Comparison of ENCODE assay signal across 19 cellular contexts in the genomic region with DNA sequence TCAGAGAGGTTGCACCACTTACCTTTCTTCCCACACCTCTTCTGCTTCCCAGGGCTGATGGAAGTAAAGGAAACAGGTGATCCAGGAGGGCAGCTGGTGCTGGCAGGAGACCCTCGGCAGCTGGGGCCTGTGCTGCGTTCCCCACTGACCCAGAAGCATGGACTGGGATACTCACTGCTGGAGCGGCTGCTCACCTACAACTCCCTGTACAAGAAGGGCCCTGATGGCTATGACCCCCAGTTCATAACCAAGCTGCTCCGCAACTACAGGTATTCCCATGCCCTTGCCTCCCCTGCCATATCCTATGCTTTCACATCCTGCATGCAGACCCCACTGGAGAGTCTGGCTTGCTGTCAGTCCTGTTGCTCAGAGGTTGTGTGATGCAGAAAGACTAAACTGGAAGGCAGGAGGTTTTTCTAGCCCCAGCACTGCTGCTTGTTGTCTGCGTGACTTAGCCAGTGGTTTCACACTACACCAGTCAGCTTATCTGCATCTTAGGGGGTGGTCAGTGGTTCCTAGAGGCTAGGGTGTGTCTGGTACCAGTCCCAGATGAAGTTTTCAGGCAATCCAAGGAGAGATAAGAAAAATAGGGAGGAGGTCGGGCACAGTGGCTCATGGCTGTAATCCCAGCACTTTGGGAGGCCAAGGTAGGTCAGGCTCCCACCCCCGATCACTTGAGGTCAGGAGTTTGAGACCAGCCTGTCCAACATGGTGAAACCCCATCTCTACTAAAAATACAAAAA.
DNase-seq lines count a peak whose midpoint lies in the region; ATAC-seq and TF ChIP-seq lines count a peak whose summit lies in the region.
"Had no signal": no experiment of that assay in that cellular context is flagged by ENCODE, and none has a peak within 500 bp of the region (broad histone marks: within the 10 kb centered on the region; RNA-seq: fewer than 3 reads in every experiment).

No MANE protein-coding gene starts in this region.

- no peaks in the 10 kb centered on the region for H3K27me3 Mint-ChIP-seq in T-helper 2 cell treated with Interferon-gamma antibody and Interleukin-4, amounts not matched to agents 5 μg/mL and 100 μg/mL, for 36 hours (ENCODE audit: low read depth)
- peaks cover 4% of the 10 kb centered on the region for H3K27me3 Mint-ChIP-seq in nephron (ENCODE audit: low read depth)
- H3K27me3 Mint-ChIP-seq: CD4-positive, alpha-beta T cell had no signal

- no peak for DNase-seq in T-helper 2 cell treated with Interferon-gamma antibody and Interleukin-4, amounts not matched to agents 5 μg/mL and 100 μg/mL, for 36 hours (ENCODE audit: low spot score)
- DNase-seq in T-helper 2 cell: no peak
- DNase-seq in NCI-H226: peak; percentile 78
- peak; percentile 34 for DNase-seq in ecto neural progenitor cell (ENCODE audit: low spot score)
- no peak for DNase-seq in stimulated activated CD4-positive, alpha-beta T cell treated with anti-CD3 and anti-CD28 coated beads, Interleukin-1b, Interleukin-23, amount 100 ng/mL, for 48 hours
- DNase-seq in globus pallidus (ENCODE audit: low spot score): no peak
- DNase-seq: 8988T; BE2C; Calu3; CD4-positive, alpha-beta T cell; HCEC 1CT; KBM-7; NCI-H1417 treated with DMSO at 0.1 percent for 48 hours; NCI-H2029; NCI-H2171 treated with DMSO at 0.1 percent for 48 hours; NCI-H748 treated with DMSO at 0.1 percent for 48 hours; PC-3 had no signal

- no peaks in the 10 kb centered on the region for H3K9me3 Mint-ChIP-seq in T-helper 2 cell treated with Interferon-gamma antibody and Interleukin-4, amounts not matched to agents 5 μg/mL and 100 μg/mL, for 36 hours
- H3K9me3 Mint-ChIP-seq in nephron: no peaks in the 10 kb centered on the region
- H3K9me3 Mint-ChIP-seq: CD4-positive, alpha-beta T cell had no signal

- no peak overlapping the region for H3K4me3 Mint-ChIP-seq in T-helper 2 cell treated with Interferon-gamma antibody and Interleukin-4, amounts not matched to agents 5 μg/mL and 100 μg/mL, for 36 hours
- H3K4me3 Mint-ChIP-seq in nephron: no peak overlapping the region
- H3K4me3 Mint-ChIP-seq: CD4-positive, alpha-beta T cell had no signal

- TF ChIP-seq CTCF in nephron (IDR thresholded peaks at IDR 0.05; ENCODE audit: unreplicated experiment in 3 of 3): no peak

- H3K36me3 Mint-ChIP-seq in T-helper 2 cell treated with Interferon-gamma antibody and Interleukin-4, amounts not matched to agents 5 μg/mL and 100 μg/mL, for 36 hours (ENCODE audit: low read depth): peaks cover 39% of the 10 kb centered on the region
- H3K36me3 Mint-ChIP-seq in nephron (ENCODE audit: low read depth): peaks cover 70% of the 10 kb centered on the region

- ATAC-seq in HG02610 (IDR thresholded peaks at IDR 0.05; ENCODE audit: unreplicated experiment): no peak
- ATAC-seq: PC-3 had no signal

- H3K4me1 Mint-ChIP-seq in T-helper 2 cell treated with Interferon-gamma antibody and Interleukin-4, amounts not matched to agents 5 μg/mL and 100 μg/mL, for 36 hours (ENCODE audit: low read depth): peaks cover 24% of the 10 kb centered on the region
- H3K4me1 Mint-ChIP-seq in nephron: peaks cover 38% of the 10 kb centered on the region

- peak overlapping the region; percentile 36 for H3K27ac Mint-ChIP-seq in T-helper 2 cell treated with Interferon-gamma antibody and Interleukin-4, amounts not matched to agents 5 μg/mL and 100 μg/mL, for 36 hours
- H3K27ac Mint-ChIP-seq in nephron: peak overlapping the region in 2 of 3 experiments; percentile 51 to 70
- H3K27ac Mint-ChIP-seq: CD4-positive, alpha-beta T cell had no signal

Comparison
In these comparisons a context has a peak if more than half of its experiments do, and no peak if none do; other contexts are left out.
1. DNase-seq: peak in NCI-H226 (single experiment) and ecto neural progenitor cell (single experiment); none in T-helper 2 cell treated with Interferon-gamma antibody and Interleukin-4, amounts not matched to agents 5 μg/mL and 100 μg/mL, for 36 hours (single experiment), T-helper 2 cell (0 of 5), stimulated activated CD4-positive, alpha-beta T cell treated with anti-CD3 and anti-CD28 coated beads, Interleukin-1b, Interleukin-23, amount 100 ng/mL, for 48 hours (single experiment) and globus pallidus (single experiment).